In genomic region chr11:108698844-108699642, GRCh38 we compare ENCODE assay signal across 10 cellular contexts. TPM values are rescaled to one million over a fixed set of nuclear protein-coding genes. Genes with fewer than 3 reads are reported as not detected.
A peak's percentile ranks its signal among the peaks of the same experiment; 100 is the strongest.
DNase-seq lines count a peak whose midpoint lies in the region; ATAC-seq, FAIRE-seq and TF ChIP-seq lines count a peak whose summit lies in the region.
"Had no signal": no experiment of that assay in that cellular context is flagged by ENCODE, and none has a peak within 500 bp of the region (broad histone marks: within the 10 kb centered on the region; RNA-seq: fewer than 3 reads in every experiment).

No MANE protein-coding gene starts in this region.

- H3K79me2 ChIP-seq in keratinocyte (ENCODE audit: control insufficient read depth, insufficient read depth, low read length): no peaks in the 10 kb centered on the region

- H3K9me1 ChIP-seq in keratinocyte (ENCODE audit: control insufficient read depth, extremely low read depth, insufficient read depth, low read length): no peaks in the 10 kb centered on the region

- peak; percentile 56 for FAIRE-seq in keratinocyte (lab: Jason Lieb, UNC)
- FAIRE-seq: islet of Langerhans had no signal

- H3K27ac ChIP-seq in keratinocyte (ENCODE audit: control insufficient read depth, insufficient read depth, low read length) (peak overlapping the region; percentile 89), WERI-Rb-1 (no peak overlapping the region), SJCRH30 (no peak overlapping the region)
- H3K27ac ChIP-seq: SJSA1 had no signal

- TF ChIP-seq CTCF in keratinocyte (optimal IDR thresholded peaks at IDR 0.05 in 1 of 3, IDR thresholded peaks at IDR 0.05 in 1 of 3, conservative IDR thresholded peaks at IDR 0.05 in 1 of 3; ENCODE audit: extremely low read depth in 1 of 3, insufficient read depth in 2 of 3, low read length in 3 of 3) (no peak), WERI-Rb-1 (IDR thresholded peaks at IDR 0.05; ENCODE audit: low read depth, low read length) (no peak)

- H3K4me2 ChIP-seq in keratinocyte (ENCODE audit: control insufficient read depth, extremely low read depth, insufficient read depth, low read depth, low read length): peak overlapping the region; percentile 87

- H3K9ac ChIP-seq in keratinocyte (ENCODE audit: control insufficient read depth, extremely low read depth, insufficient read depth, low read length): peak overlapping the region; percentile 68

- H3K4me1 ChIP-seq in keratinocyte (ENCODE audit: control insufficient read depth, extremely low read depth, insufficient read depth, low read length) (peaks cover 25% of the 10 kb centered on the region), SJCRH30 (no peaks in the 10 kb centered on the region)

- H3K4me3 ChIP-seq in keratinocyte (ENCODE audit: control insufficient read depth in 2 of 3, extremely low read depth in 1 of 3, insufficient read depth in 2 of 3, low read depth in 1 of 3, low read length in 3 of 3) (peak overlapping the region in 2 of 3 experiments; percentile 19 to 47), WERI-Rb-1 (ENCODE audit: low read depth, low read length) (no peak overlapping the region), SJCRH30 (no peak overlapping the region)
- H3K4me3 ChIP-seq: SJSA1 had no signal

- H2AFZ ChIP-seq in keratinocyte (ENCODE audit: control insufficient read depth, low read length): peak overlapping the region; percentile 50

- dilution Hi-C loops in keratinocyte (cut with MboI; ENCODE audit: extremely low pct_ligation_motif_present, low sequenced_read_pairs): no loop called here

- peaks cover 2 to 6% of the 10 kb centered on the region in 2 experiments for H3K36me3 ChIP-seq in keratinocyte (ENCODE audit: control insufficient read depth in 2 of 2, extremely low read depth in 1 of 2, insufficient read depth in 2 of 2, low read length in 2 of 2)
- H3K36me3 ChIP-seq in WERI-Rb-1: peaks cover 5% of the 10 kb centered on the region
- H3K36me3 ChIP-seq in SJCRH30: peaks cover 5% of the 10 kb centered on the region

- H4K20me1 ChIP-seq in keratinocyte (ENCODE audit: control insufficient read depth, extremely low read depth, insufficient read depth, low read length): no peaks in the 10 kb centered on the region

- peak; percentile 84 for ATAC-seq in GM18520 (IDR thresholded peaks at IDR 0.05; ENCODE audit: unreplicated experiment)
- ATAC-seq in GM21723 (IDR thresholded peaks at IDR 0.05; ENCODE audit: unreplicated experiment): peak; percentile 56
- ATAC-seq in HG03378 (IDR thresholded peaks at IDR 0.05; ENCODE audit: unreplicated experiment): peak; percentile 85

- DNase-seq in keratinocyte (ENCODE audit: low read depth, low spot score): peak; percentile 63
- DNase-seq in NAMALWA (ENCODE audit: low spot score): no peak
- DNase-seq in WERI-Rb-1: no peak
- DNase-seq in SJCRH30: no peak
- DNase-seq in activated CD4-positive, alpha-beta T cell treated with anti-CD3 and anti-CD28 coated beads, Interleukin-2, amount 50 U/mL, for 1 hour: no peak

- no peaks in the 10 kb centered on the region for H3K27me3 ChIP-seq in keratinocyte (ENCODE audit: control insufficient read depth, extremely low read depth, insufficient read depth, low read length)
- H3K27me3 ChIP-seq in WERI-Rb-1 (ENCODE audit: insufficient read depth, low read depth, severe bottlenecking): no peaks in the 10 kb centered on the region
- no peaks in the 10 kb centered on the region for H3K27me3 ChIP-seq in SJCRH30
- H3K27me3 ChIP-seq: SJSA1 had no signal

- H3K9me3 ChIP-seq in keratinocyte (ENCODE audit: control insufficient read depth, low read depth, low read length) (no peaks in the 10 kb centered on the region), WERI-Rb-1 (ENCODE audit: severe bottlenecking) (no peaks in the 10 kb centered on the region), SJCRH30 (replicated peaks) (no peaks in the 10 kb centered on the region)
- H3K9me3 ChIP-seq: SJSA1 had no signal

RNA-seq across cellular contexts. Expression of gene DDX10, which starts 34.2 kb away (rescaled TPM):
- polyA plus RNA-seq in keratinocyte: 23.4 to 32.3 TPM (median 29.5 TPM) in 3 replicates
- 30.9 TPM for polyA plus RNA-seq in keratinocyte (2011; ENCODE audit: low read depth)
- polyA plus RNA-seq in keratinocyte (2011; cell fraction: cytosol; rRNA removed): 21.1 and 35.6 TPM in 2 replicates
- 43.8 and 46.1 TPM in 2 replicates for polyA plus RNA-seq in keratinocyte (2011; cell fraction: nucleus; rRNA removed)
- polyA plus RNA-seq in keratinocyte (2012; ENCODE audit: low replicate concordance): 21.1 and 21.4 TPM in 2 replicates
- polyA minus RNA-seq in keratinocyte: 15.6 to 47.1 TPM (median 37.6 TPM) in 3 replicates
- 12.9 TPM for polyA minus RNA-seq in keratinocyte (2011; cell fraction: cytosol; rRNA and poly(A)+ RNA removed)
- 18.8 and 41.8 TPM in 2 replicates for polyA minus RNA-seq in keratinocyte (2011; cell fraction: nucleus; rRNA and poly(A)+ RNA removed)
- 39.1 and 43.4 TPM in 2 replicates for total RNA-seq in SJCRH30 (2014; rRNA removed; shearing (Covaris generic))

Comparison
In these comparisons a context has a peak if more than half of its experiments do, and no peak if none do; other contexts are left out.
1. H3K4me3 ChIP-seq: peak in keratinocyte (2 of 3); none in WERI-Rb-1 (single experiment) and SJCRH30 (single experiment).
2. Peak in every context shown above with its lines, with median percentiles within 50 percentile points of each other: ATAC-seq.